Comparison of ENCODE assay signal across 8 cellular contexts in the genomic region with DNA sequence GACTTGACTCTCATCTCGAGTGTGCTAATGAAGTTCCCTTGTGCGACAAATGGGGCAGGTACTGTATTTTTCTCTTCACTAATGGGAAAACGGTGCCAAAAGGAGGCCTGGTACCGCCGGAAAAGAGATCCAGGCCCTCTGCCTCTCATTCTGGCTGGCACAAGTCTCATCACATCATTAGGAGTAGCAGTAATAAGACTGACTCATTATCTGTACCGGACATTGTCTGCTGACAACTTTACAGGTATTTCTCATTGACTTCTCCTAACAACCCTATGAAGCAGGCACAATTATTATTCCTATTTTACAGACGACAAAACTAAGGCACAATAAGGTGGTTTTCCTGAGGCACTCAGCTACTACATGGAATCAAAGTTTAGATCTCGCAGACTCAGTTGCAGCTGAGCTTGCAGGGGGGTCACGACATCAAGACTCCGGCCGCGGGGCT. TPM values are rescaled to one million over a fixed set of nuclear protein-coding genes. Genes with fewer than 3 reads are reported as not detected.
DNase-seq lines count a peak whose midpoint lies in the region; ATAC-seq and TF ChIP-seq lines count a peak whose summit lies in the region.

No MANE protein-coding gene starts in this region.

- intact Hi-C loops in Caco-2 (cut with micrococcal nuclease; ENCODE audit: unreplicated experiment): loop anchor here (2.0 kb wide), 2 partner anchors 15 to 83 kb away; no protein-coding TSS in a partner anchor

- H3K36me3 Mint-ChIP-seq in Caco-2 (ENCODE audit: insufficient read depth, unreplicated experiment): no peaks in the 10 kb centered on the region
- peaks cover 17% of the 10 kb centered on the region for H3K36me3 Mint-ChIP-seq in T-helper 1 cell treated with Interleukin-12 subunit alpha and Interleukin-12 subunit beta and Interleukin-4 antibody, amounts not matched to agents 30 μg/mL and 1 μg/mL, for 36 hours (ENCODE audit: low read depth)

- H3K27me3 ChIP-seq in Caco-2 (replicated peaks; ENCODE audit: control insufficient read depth, insufficient read depth, low read length) (no peaks in the 10 kb centered on the region), neural cell (ENCODE audit: insufficient read depth, low read depth, low read length) (no peaks in the 10 kb centered on the region)

- peak overlapping the region; percentile 66 for H3K27ac ChIP-seq in neural cell (ENCODE audit: low read length)

- CTCF ChIA-PET in Caco-2 (lab: Charles Lee): interaction anchor here (0.7 to 1.3 kb wide), 3 partner anchors 122 to 148 kb away, joined by 3 to 4 read pairs (median 3); no protein-coding TSS in a partner anchor

- H3K9me3 Mint-ChIP-seq in Caco-2 (ENCODE audit: unreplicated experiment): no peaks in the 10 kb centered on the region
- H3K9me3 Mint-ChIP-seq in T-helper 1 cell treated with Interleukin-12 subunit alpha and Interleukin-12 subunit beta and Interleukin-4 antibody, amounts not matched to agents 30 μg/mL and 1 μg/mL, for 36 hours: no peaks in the 10 kb centered on the region

- H3K36me3 ChIP-seq in Caco-2 (ENCODE audit: control insufficient read depth, insufficient read depth, low read length): no peaks in the 10 kb centered on the region
- H3K36me3 ChIP-seq in neural cell (ENCODE audit: insufficient read depth, low read length): peaks cover 8% of the 10 kb centered on the region

- H3K27me3 Mint-ChIP-seq in Caco-2 (ENCODE audit: insufficient read depth, unreplicated experiment): no peaks in the 10 kb centered on the region
- peaks cover 4% of the 10 kb centered on the region for H3K27me3 Mint-ChIP-seq in T-helper 1 cell treated with Interleukin-12 subunit alpha and Interleukin-12 subunit beta and Interleukin-4 antibody, amounts not matched to agents 30 μg/mL and 1 μg/mL, for 36 hours (ENCODE audit: low read depth)

- peak overlapping the region; percentile 50 for H3K4me3 ChIP-seq in Caco-2 (ENCODE audit: low read depth, low read length)
- H3K4me3 ChIP-seq in epithelial cell of proximal tubule (ENCODE audit: low read depth, low read length): peak overlapping the region; percentile 78
- peak overlapping the region; percentile 81 for H3K4me3 ChIP-seq in neural cell (ENCODE audit: low read length)

- H3F3A ChIP-seq in neural cell (ENCODE audit: insufficient read depth, low read length, poor library complexity, severe bottlenecking): no peaks in the 10 kb centered on the region

- H2AFZ ChIP-seq in neural cell (ENCODE audit: low read depth, low read length): peak overlapping the region; percentile 35

- POLR2A ChIA-PET in Caco-2 (lab: Charles Lee): interaction anchor here (0.8 to 2.0 kb wide), 4 partner anchors 13 to 96 kb away, joined by 3 to 9 read pairs (median 6); partner anchors contain the start of gene C12orf75

- no peak for TF ChIP-seq RAD21 in neural cell (conservative IDR thresholded peaks at IDR 0.05)

- no peaks in the 10 kb centered on the region for H3K9me2 ChIP-seq in neural cell (ENCODE audit: insufficient read depth, low read length)

- H3K9ac ChIP-seq in neural cell (ENCODE audit: low read length): peak overlapping the region; percentile 76

- H3K4me3 Mint-ChIP-seq in Caco-2 (ENCODE audit: unreplicated experiment): peak overlapping the region; percentile 79
- H3K4me3 Mint-ChIP-seq in T-helper 1 cell treated with Interleukin-12 subunit alpha and Interleukin-12 subunit beta and Interleukin-4 antibody, amounts not matched to agents 30 μg/mL and 1 μg/mL, for 36 hours: peak overlapping the region; percentile 88

- TF ChIP-seq CTCF in Caco-2 (IDR thresholded peaks at IDR 0.05; ENCODE audit: insufficient read depth in 1 of 2, low read depth in 1 of 2, low read length in 1 of 2, severe bottlenecking in 1 of 2, unreplicated experiment in 1 of 2): no peak
- TF ChIP-seq CTCF in epithelial cell of proximal tubule (conservative IDR thresholded peaks at IDR 0.05; ENCODE audit: low read depth, low read length): no peak
- no peak for TF ChIP-seq CTCF in neural cell (IDR thresholded peaks at IDR 0.05; ENCODE audit: poor library complexity, severe bottlenecking)

- TF ChIP-seq EP300 in neural cell (conservative IDR thresholded peaks at IDR 0.05; ENCODE audit: poor library complexity, severe bottlenecking): no peak

- H3K4me1 Mint-ChIP-seq in Caco-2 (ENCODE audit: low read depth, unreplicated experiment): peaks cover 5% of the 10 kb centered on the region
- peaks cover 32% of the 10 kb centered on the region for H3K4me1 Mint-ChIP-seq in T-helper 1 cell treated with Interleukin-12 subunit alpha and Interleukin-12 subunit beta and Interleukin-4 antibody, amounts not matched to agents 30 μg/mL and 1 μg/mL, for 36 hours (ENCODE audit: low read depth)

- no peaks in the 10 kb centered on the region for H4K20me1 ChIP-seq in neural cell (ENCODE audit: insufficient read depth)

- H3K79me2 ChIP-seq in neural cell (replicated peaks; ENCODE audit: insufficient read depth, low read length): peaks cover 48% of the 10 kb centered on the region

- peak overlapping the region; percentile 52 for H3K27ac Mint-ChIP-seq in Caco-2 (ENCODE audit: unreplicated experiment)
- H3K27ac Mint-ChIP-seq in T-helper 1 cell treated with Interleukin-12 subunit alpha and Interleukin-12 subunit beta and Interleukin-4 antibody, amounts not matched to agents 30 μg/mL and 1 μg/mL, for 36 hours: peak overlapping the region; percentile 81

- peaks cover 24% of the 10 kb centered on the region for H3K4me1 ChIP-seq in Caco-2

- TSS peak; percentile 42 for BruUV-seq in Caco-2 (replicated peaks; lab: Mats Ljungman, UMichigan)

- H3K4me2 ChIP-seq in neural cell (ENCODE audit: low read length): peak overlapping the region; percentile 74

- H3K9me3 ChIP-seq in Caco-2: no peaks in the 10 kb centered on the region
- no peaks in the 10 kb centered on the region for H3K9me3 ChIP-seq in neural cell (ENCODE audit: low read length)

- DNase-seq in Caco-2: no peak
- DNase-seq in epithelial cell of proximal tubule (ENCODE audit: low read depth): no peak

- ATAC-seq in HG02759 (IDR thresholded peaks at IDR 0.05; ENCODE audit: unreplicated experiment): peak; percentile 5
- no peak for ATAC-seq in HG02885 (IDR thresholded peaks at IDR 0.05; ENCODE audit: poor library complexity, unreplicated experiment)
- ATAC-seq in HG03432 (IDR thresholded peaks at IDR 0.05; ENCODE audit: unreplicated experiment): no peak
- ATAC-seq in GM19452 (IDR thresholded peaks at IDR 0.05; ENCODE audit: unreplicated experiment): no peak

TF ChIP-seq in neural cell, 6 proteins besides CTCF, POLR2A, EP300 and RAD21:
- TF ChIP-seq MXI1 (conservative IDR thresholded peaks at IDR 0.05; ENCODE audit: poor library complexity, severe bottlenecking): no peak
- TF ChIP-seq, protein P1, sequence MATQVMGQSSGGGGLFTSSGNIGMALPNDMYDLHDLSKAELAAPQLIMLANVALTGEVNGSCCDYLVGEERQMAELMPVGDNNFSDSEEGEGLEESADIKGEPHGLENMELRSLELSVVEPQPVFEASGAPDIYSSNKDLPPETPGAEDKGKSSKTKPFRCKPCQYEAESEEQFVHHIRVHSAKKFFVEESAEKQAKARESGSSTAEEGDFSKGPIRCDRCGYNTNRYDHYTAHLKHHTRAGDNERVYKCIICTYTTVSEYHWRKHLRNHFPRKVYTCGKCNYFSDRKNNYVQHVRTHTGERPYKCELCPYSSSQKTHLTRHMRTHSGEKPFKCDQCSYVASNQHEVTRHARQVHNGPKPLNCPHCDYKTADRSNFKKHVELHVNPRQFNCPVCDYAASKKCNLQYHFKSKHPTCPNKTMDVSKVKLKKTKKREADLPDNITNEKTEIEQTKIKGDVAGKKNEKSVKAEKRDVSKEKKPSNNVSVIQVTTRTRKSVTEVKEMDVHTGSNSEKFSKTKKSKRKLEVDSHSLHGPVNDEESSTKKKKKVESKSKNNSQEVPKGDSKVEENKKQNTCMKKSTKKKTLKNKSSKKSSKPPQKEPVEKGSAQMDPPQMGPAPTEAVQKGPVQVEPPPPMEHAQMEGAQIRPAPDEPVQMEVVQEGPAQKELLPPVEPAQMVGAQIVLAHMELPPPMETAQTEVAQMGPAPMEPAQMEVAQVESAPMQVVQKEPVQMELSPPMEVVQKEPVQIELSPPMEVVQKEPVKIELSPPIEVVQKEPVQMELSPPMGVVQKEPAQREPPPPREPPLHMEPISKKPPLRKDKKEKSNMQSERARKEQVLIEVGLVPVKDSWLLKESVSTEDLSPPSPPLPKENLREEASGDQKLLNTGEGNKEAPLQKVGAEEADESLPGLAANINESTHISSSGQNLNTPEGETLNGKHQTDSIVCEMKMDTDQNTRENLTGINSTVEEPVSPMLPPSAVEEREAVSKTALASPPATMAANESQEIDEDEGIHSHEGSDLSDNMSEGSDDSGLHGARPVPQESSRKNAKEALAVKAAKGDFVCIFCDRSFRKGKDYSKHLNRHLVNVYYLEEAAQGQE (IDR thresholded peaks at IDR 0.05; ENCODE audit: borderline replicate concordance): no peak
- TF ChIP-seq SMC3 (conservative IDR thresholded peaks at IDR 0.05; ENCODE audit: poor library complexity): no peak
- no peak for TF ChIP-seq EZH2 (IDR thresholded peaks at IDR 0.05; ENCODE audit: borderline replicate concordance, insufficient read depth, low read length, poor library complexity, severe bottlenecking)
- TF ChIP-seq POLR2AphosphoS5 (IDR thresholded peaks at IDR 0.05): no peak
- TF ChIP-seq TAF1 (IDR thresholded peaks at IDR 0.05; ENCODE audit: low read depth): peak; percentile 13

RNA-seq across cellular contexts. Expression of gene APPL2, which starts 0.7 kb away (rescaled TPM):
- total RNA-seq in Caco-2 (2022): 49.2 and 56.0 TPM in 2 replicates
- total RNA-seq in epithelial cell of proximal tubule: 20.6 and 57.4 TPM in 2 replicates
- polyA plus RNA-seq in neural cell: 47.0 and 58.4 TPM in 2 replicates
- polyA minus RNA-seq in neural cell: 49.3 and 53.1 TPM in 2 replicates
